7 cellular contexts compared by ENCODE assay signal in the genomic region with DNA sequence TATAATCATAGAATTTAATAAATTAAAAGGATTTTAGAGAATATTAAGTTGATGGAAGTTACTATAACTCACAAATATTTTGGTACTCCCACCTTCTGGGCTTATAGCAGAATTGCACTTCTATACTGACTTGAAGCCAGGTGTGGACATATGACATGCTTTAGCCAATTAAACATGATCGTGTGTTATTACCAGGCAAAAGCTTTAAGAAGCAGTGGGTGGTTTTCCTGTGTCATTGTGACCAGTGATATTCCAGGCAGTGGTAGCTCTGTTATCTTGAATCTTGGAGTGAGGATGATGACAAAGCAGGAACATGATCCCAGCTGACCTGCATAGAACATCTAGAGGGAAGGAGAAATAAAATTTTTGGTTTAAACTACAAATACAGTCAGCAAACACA.
A peak's percentile ranks its signal among the peaks of the same experiment; 100 is the strongest.
DNase-seq lines count a peak whose midpoint lies in the region; ATAC-seq and TF ChIP-seq lines count a peak whose summit lies in the region.

No MANE protein-coding gene starts in this region.

- H3K27ac ChIP-seq in mesenchymal stem cell (ENCODE audit: low read length, poor library complexity, severe bottlenecking) (no peak overlapping the region), body of pancreas (no peak overlapping the region)

- no peak overlapping the region for H2AK5ac ChIP-seq in mesenchymal stem cell (ENCODE audit: low read length, severe bottlenecking)

- ATAC-seq in HG03565 (IDR thresholded peaks at IDR 0.05; ENCODE audit: unreplicated experiment) (peak; percentile 74), HG03039 (IDR thresholded peaks at IDR 0.05; ENCODE audit: unreplicated experiment) (no peak), body of pancreas (no peak)

- H3K9ac ChIP-seq in adipocyte (ENCODE audit: low read length) (no peak overlapping the region), mesenchymal stem cell (ENCODE audit: low read length) (no peak overlapping the region)

- no peak overlapping the region for H3K4me3 ChIP-seq in GM06990 (replicated peaks; ENCODE audit: low read depth, low read length)
- no peak overlapping the region for H3K4me3 ChIP-seq in adipocyte (ENCODE audit: low read length)
- no peak overlapping the region for H3K4me3 ChIP-seq in mesenchymal stem cell (ENCODE audit: insufficient read depth in 1 of 2, low read depth in 1 of 2, low read length in 2 of 2)
- H3K4me3 ChIP-seq in body of pancreas: no peak overlapping the region

- H2BK120ac ChIP-seq in mesenchymal stem cell (ENCODE audit: low read depth, low read length): no peak overlapping the region

- H3K23ac ChIP-seq in mesenchymal stem cell (ENCODE audit: low read length in 2 of 2): no peak overlapping the region

- no peak overlapping the region for H2BK15ac ChIP-seq in mesenchymal stem cell (ENCODE audit: low read depth, poor library complexity, severe bottlenecking)

- intact Hi-C loops in body of pancreas (cut with DNase I): no loop called here

- H2AFZ ChIP-seq in mesenchymal stem cell (ENCODE audit: low read depth, low read length): no peak overlapping the region

- H2BK12ac ChIP-seq in mesenchymal stem cell (ENCODE audit: low read length in 2 of 2): no peak overlapping the region

- H4K91ac ChIP-seq in mesenchymal stem cell (ENCODE audit: low read length): no peak overlapping the region

- H3K14ac ChIP-seq in mesenchymal stem cell (ENCODE audit: low read length in 2 of 2): no peak overlapping the region

- no peak for TF ChIP-seq POLR2A in body of pancreas (IDR thresholded peaks at IDR 0.05)

- no peak overlapping the region for H3K4ac ChIP-seq in mesenchymal stem cell (ENCODE audit: low read depth in 1 of 2, low read length in 2 of 2)

- H3K36me3 ChIP-seq in GM06990 (ENCODE audit: control insufficient read depth, insufficient read depth, low read length) (no peaks in the 10 kb centered on the region), adipocyte (ENCODE audit: control insufficient read depth, insufficient read depth, low read length, severe bottlenecking) (no peaks in the 10 kb centered on the region), mesenchymal stem cell (ENCODE audit: control insufficient read depth in 1 of 2, insufficient read depth in 2 of 2, low read depth in 1 of 2, low read length in 2 of 2) (no peaks in the 10 kb centered on the region), body of pancreas (replicated peaks in 1 of 2; ENCODE audit: insufficient read depth in 1 of 2, low read depth in 2 of 2) (no peaks in the 10 kb centered on the region)

- no peak overlapping the region for H2BK5ac ChIP-seq in mesenchymal stem cell (ENCODE audit: low read depth, low read length, poor library complexity, severe bottlenecking)

- no peak overlapping the region for H3K4me2 ChIP-seq in mesenchymal stem cell (ENCODE audit: low read length, poor library complexity, severe bottlenecking)

- WGBS in mesenchymal stem cell: 82% methylated on average over 1 of the region's 1 CpG
- 14 to 19% methylated on average over 1 of the region's 1 CpG for WGBS in body of pancreas, 2 donors

- no peak overlapping the region for H4K8ac ChIP-seq in mesenchymal stem cell (ENCODE audit: low read length)

- H3K27me3 ChIP-seq in GM06990 (replicated peaks; ENCODE audit: control insufficient read depth, insufficient read depth, low read length) (no peaks in the 10 kb centered on the region; the same call in 1 of the 2 replicates), adipocyte (replicated peaks; ENCODE audit: control insufficient read depth, insufficient read depth, low read length) (no peaks in the 10 kb centered on the region), mesenchymal stem cell (ENCODE audit: control insufficient read depth in 1 of 2, insufficient read depth in 1 of 2, low read length in 2 of 2) (no peaks in the 10 kb centered on the region), body of pancreas (no peaks in the 10 kb centered on the region)

- no peaks in the 10 kb centered on the region for H3K79me1 ChIP-seq in mesenchymal stem cell (replicated peaks; ENCODE audit: low read length, poor library complexity, severe bottlenecking)

- H3K18ac ChIP-seq in mesenchymal stem cell (ENCODE audit: low read depth in 1 of 2, low read length in 2 of 2): no peak overlapping the region

- H3K4me1 ChIP-seq in adipocyte (ENCODE audit: control insufficient read depth, insufficient read depth, low read length): peaks cover 3% of the 10 kb centered on the region
- no peaks in the 10 kb centered on the region for H3K4me1 ChIP-seq in mesenchymal stem cell (ENCODE audit: control insufficient read depth, insufficient read depth, low read depth, low read length)
- no peaks in the 10 kb centered on the region for H3K4me1 ChIP-seq in body of pancreas

- H3K9me3 ChIP-seq in adipocyte (ENCODE audit: control insufficient read depth, low read length) (no peaks in the 10 kb centered on the region), mesenchymal stem cell (ENCODE audit: control insufficient read depth, low read length) (no peaks in the 10 kb centered on the region), body of pancreas (no peaks in the 10 kb centered on the region)

- DNase-seq in GM06990 (ENCODE audit: extremely low read depth, insufficient read length) (no peak), adipocyte (ENCODE audit: low read depth) (peak; percentile 36), mesenchymal stem cell (peak; percentile 17), SHP77 treated with DMSO at 0.1 percent for 48 hours (lab: John Stamatoyannopoulos, UW) (no peak), body of pancreas (no peak)

- TF ChIP-seq CTCF in GM06990 (IDR thresholded peaks at IDR 0.05; ENCODE audit: insufficient read depth, low read length, poor library complexity, severe bottlenecking) (peak; percentile 13), body of pancreas (IDR thresholded peaks at IDR 0.05) (peak in 1 of 7 experiments; percentile 8)

Comparison
In these comparisons a context has a peak if more than half of its experiments do, and no peak if none do; other contexts are left out.
1. DNase-seq: peak in adipocyte (single experiment) and mesenchymal stem cell (single experiment); none in GM06990 (single experiment), SHP77 treated with DMSO at 0.1 percent for 48 hours (single experiment) and body of pancreas (0 of 4).